In the genomic region with DNA sequence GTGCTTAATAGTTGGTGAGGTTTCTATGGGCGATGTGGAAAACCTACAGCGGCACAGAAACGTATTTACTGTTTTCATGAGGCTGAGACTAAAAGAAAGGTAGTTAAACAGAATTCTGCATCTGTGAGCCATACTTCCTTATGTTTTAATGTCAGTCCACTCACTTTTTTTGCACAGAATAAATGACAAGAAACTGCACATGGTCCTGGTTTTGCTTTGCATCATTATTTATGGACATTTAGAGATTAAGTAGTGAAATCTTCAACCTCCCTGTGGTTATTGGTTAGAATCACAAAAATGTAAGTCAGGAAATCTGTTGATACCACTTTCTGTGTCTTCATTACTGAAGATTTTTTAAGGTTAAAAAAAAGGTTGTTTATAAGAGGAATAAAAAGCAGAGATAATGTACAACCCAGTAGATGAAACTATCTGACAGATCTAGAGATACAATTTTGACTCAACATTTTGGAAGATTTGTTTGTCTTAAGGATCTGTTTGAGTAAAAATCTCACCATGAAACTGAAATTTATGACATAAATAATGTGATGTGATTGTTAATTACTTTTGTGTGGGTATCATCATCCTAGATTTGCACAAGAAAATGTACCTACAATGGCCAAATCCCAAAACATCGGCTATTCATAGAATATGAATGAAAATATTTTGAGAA, we compare ENCODE assay signal across 13 cellular contexts. TPM values are rescaled to one million over a fixed set of nuclear protein-coding genes. Genes with fewer than 3 reads are reported as not detected.
DNase-seq lines count a peak whose midpoint lies in the region; ATAC-seq and TF ChIP-seq lines count a peak whose summit lies in the region.
"Had no signal": no experiment of that assay in that cellular context is flagged by ENCODE, and none has a peak within 500 bp of the region (broad histone marks: within the 10 kb centered on the region; RNA-seq: fewer than 3 reads in every experiment).

No MANE protein-coding gene starts in this region.

- H3K27me3 ChIP-seq in BJ (ENCODE audit: control insufficient read depth, insufficient read depth, low read length) (no peaks in the 10 kb centered on the region), PC-9 (ENCODE audit: insufficient read depth, low read depth) (peaks cover 12% of the 10 kb centered on the region; the same call in 1 of the 2 replicates), fibroblast of lung (ENCODE audit: control insufficient read depth, insufficient read depth, low read length) (no peaks in the 10 kb centered on the region)

- H3K4me3 Mint-ChIP-seq in progenitor cell of endocrine pancreas (ENCODE audit: low read depth) = peak overlapping the region; percentile 72

- no peaks in the 10 kb centered on the region; the same call in 1 of the 2 replicates for H3K4me1 ChIP-seq in PC-9 (replicated peaks; ENCODE audit: insufficient read depth)
- H3K4me1 ChIP-seq in fibroblast of lung (ENCODE audit: control insufficient read depth, extremely low read depth, insufficient read depth, low read length) = peaks cover 5% of the 10 kb centered on the region
- H3K4me1 ChIP-seq: parathyroid adenoma had no signal

- H3K36me3 Mint-ChIP-seq in progenitor cell of endocrine pancreas (ENCODE audit: insufficient read depth) = no peaks in the 10 kb centered on the region
- H3K36me3 Mint-ChIP-seq: activated naive CD8-positive, alpha-beta T cell treated with anti-CD3 and anti-CD28 coated beads for 36 hours had no signal

- no peak overlapping the region for H3K9ac ChIP-seq in fibroblast of lung (ENCODE audit: insufficient read depth, low read length)
- H3K9ac ChIP-seq: parathyroid adenoma had no signal

- no peaks in the 10 kb centered on the region for H3K9me3 Mint-ChIP-seq in progenitor cell of endocrine pancreas (ENCODE audit: low read depth)
- H3K9me3 Mint-ChIP-seq: activated naive CD8-positive, alpha-beta T cell treated with anti-CD3 and anti-CD28 coated beads for 36 hours had no signal

- ATAC-seq in GM21515 (IDR thresholded peaks at IDR 0.05; ENCODE audit: unreplicated experiment) = no peak
- no peak for ATAC-seq in GM21529 (IDR thresholded peaks at IDR 0.05; ENCODE audit: unreplicated experiment)

- H3K9me3 ChIP-seq in PC-9 (ENCODE audit: insufficient read depth, low read depth) = no peaks in the 10 kb centered on the region
- no peaks in the 10 kb centered on the region for H3K9me3 ChIP-seq in fibroblast of lung (ENCODE audit: control insufficient read depth, insufficient read depth, low read depth, low read length)

- H3K9me2 ChIP-seq in PC-9 (ENCODE audit: insufficient read depth) = no peaks in the 10 kb centered on the region; the same call in 1 of the 2 replicates

- H3K27me3 Mint-ChIP-seq in progenitor cell of endocrine pancreas = peaks cover 65% of the 10 kb centered on the region

- intact Hi-C loops in PC-9 (cut with micrococcal nuclease; ENCODE audit: unreplicated experiment) = loop anchor here (5.0 kb wide), 1 partner anchor 216 kb away; no protein-coding TSS in a partner anchor

- H3K27ac ChIP-seq in PC-9 = no peak overlapping the region
- H3K27ac ChIP-seq in fibroblast of lung (ENCODE audit: insufficient read depth, low read length) = no peak overlapping the region
- H3K27ac ChIP-seq: parathyroid adenoma had no signal

- peak overlapping the region; percentile 63 for H3K4me3 ChIP-seq in BJ (ENCODE audit: low read depth, low read length)
- H3K4me3 ChIP-seq in PC-9 = no peak overlapping the region
- H3K4me3 ChIP-seq in fibroblast of lung (replicated peaks in 1 of 4; ENCODE audit: control extremely low read depth in 1 of 4, insufficient read depth in 1 of 4, low read depth in 3 of 4, low read length in 4 of 4) = peak overlapping the region; percentile 63 to 98 (median 90)

- no peak for DNase-seq in BJ (ENCODE audit: low read depth)
- DNase-seq in PC-9 = no peak
- peak in 1 of 2 donors; percentile 30 for DNase-seq in fibroblast of lung (ENCODE audit: low read depth in 2 of 2)
- no peak for DNase-seq in progenitor cell of endocrine pancreas (ENCODE audit: low spot score, unreplicated experiment)
- no peak for DNase-seq in hypothalamus (lab: John Stamatoyannopoulos, UW)
- no peak for DNase-seq in AG08395 (ENCODE audit: low spot score)
- DNase-seq: activated naive CD8-positive, alpha-beta T cell treated with anti-CD3 and anti-CD28 coated beads for 36 hours; KG1; NCI-H2029 treated with DMSO at 0.1 percent for 48 hours had no signal

- H3K79me2 ChIP-seq in PC-9 (ENCODE audit: low read depth) (no peaks in the 10 kb centered on the region), fibroblast of lung (ENCODE audit: control insufficient read depth, insufficient read depth, low read length) (peaks cover 55% of the 10 kb centered on the region)
- H3K79me2 ChIP-seq: parathyroid adenoma had no signal

- H4K20me1 ChIP-seq in PC-9 (ENCODE audit: insufficient read depth) = no peaks in the 10 kb centered on the region
- no peaks in the 10 kb centered on the region for H4K20me1 ChIP-seq in fibroblast of lung (ENCODE audit: control insufficient read depth, extremely low read depth, insufficient read depth, low read length)

- TF ChIP-seq CTCF in BJ (IDR thresholded peaks at IDR 0.05; ENCODE audit: insufficient read depth, low read depth, low read length) (no peak), PC-9 (conservative IDR thresholded peaks at IDR 0.05) (no peak), fibroblast of lung (conservative IDR thresholded peaks at IDR 0.05 in 1 of 2, IDR thresholded peaks at IDR 0.05 in 1 of 2; ENCODE audit: low read depth in 1 of 2, low read length in 2 of 2) (no peak), progenitor cell of endocrine pancreas (IDR thresholded peaks at IDR 0.05; ENCODE audit: unreplicated experiment) (no peak)

- no peaks in the 10 kb centered on the region for H3F3A ChIP-seq in PC-9 (ENCODE audit: insufficient read depth, low read depth)

- no TSS peak for BruUV-seq in PC-9 (replicated peaks; lab: Mats Ljungman, UMichigan)

- CTCF ChIA-PET in BJ (lab: Yijun Ruan, JAX) = no interaction called here
- CTCF ChIA-PET in PC-9 (lab: Charles Lee) = no interaction called here

- POLR2A ChIA-PET in BJ (lab: Charles Lee) (no interaction called here), PC-9 (lab: Charles Lee; ENCODE audit: unreplicated experiment) (no interaction called here)

- no peak overlapping the region for H2AFZ ChIP-seq in PC-9
- H2AFZ ChIP-seq in fibroblast of lung (ENCODE audit: low read length) = peak overlapping the region; percentile 71
- H2AFZ ChIP-seq: parathyroid adenoma had no signal

- H3K4me2 ChIP-seq in PC-9 (0 out of 2 replicates have a peak overlapping the region, but pooled peaks have one; percentile 94), fibroblast of lung (ENCODE audit: extremely low read depth, insufficient read depth, low read length) (peak overlapping the region; percentile 94)

- no peaks in the 10 kb centered on the region for H3K36me3 ChIP-seq in BJ (ENCODE audit: control insufficient read depth, insufficient read depth, low read length)
- H3K36me3 ChIP-seq in PC-9 (ENCODE audit: low read depth) = no peaks in the 10 kb centered on the region
- no peaks in the 10 kb centered on the region for H3K36me3 ChIP-seq in fibroblast of lung (ENCODE audit: control insufficient read depth, insufficient read depth, low read length)

- H3K4me1 Mint-ChIP-seq in progenitor cell of endocrine pancreas (ENCODE audit: low read depth) = peaks cover 4% of the 10 kb centered on the region

- no peak overlapping the region for H3K27ac Mint-ChIP-seq in progenitor cell of endocrine pancreas
- H3K27ac Mint-ChIP-seq: activated naive CD8-positive, alpha-beta T cell treated with anti-CD3 and anti-CD28 coated beads for 36 hours had no signal

RNA-seq across cellular contexts. Expression of a gene that starts 2.4 kb away (rescaled TPM):
- 44.8 and 48.7 TPM in 2 replicates for polyA plus RNA-seq in BJ (2011; rRNA removed)
- 14.5 and 20.4 TPM in 2 replicates for polyA minus RNA-seq in BJ (2011; rRNA and poly(A)+ RNA removed)
- total RNA-seq in PC-9 (2021) = 2.8 and 5.0 TPM in 2 replicates
- 3.1 and 7.3 TPM in 2 replicates for total RNA-seq in fibroblast of lung
- 41.8 and 44.6 TPM in 2 replicates for polyA plus RNA-seq in fibroblast of lung
- 19.8 and 20.1 TPM in 2 replicates for polyA plus RNA-seq in fibroblast of lung (2012)
- polyA minus RNA-seq in fibroblast of lung (ENCODE audit: low replicate concordance) = 10.4 and 14.1 TPM in 2 replicates
- total RNA-seq in progenitor cell of endocrine pancreas = 0.22 TPM in 1 of 2 replicates, not detected in the other
- total RNA-seq: activated naive CD8-positive, alpha-beta T cell treated with anti-CD3 and anti-CD28 coated beads for 36 hours; T-helper 2 cell treated with Interferon-gamma antibody and Interleukin-4, amounts not matched to agents 100 ng/mL and 5 ng/mL, for 36 hours had no signal
